Comparison of ENCODE assay signal across 33 cellular contexts in genomic region chr10:34033067-34033466, GRCh38.
"Had no signal": no experiment of that assay in that cellular context is flagged by ENCODE, and none has a peak within 500 bp of the region (broad histone marks: within the 10 kb centered on the region; RNA-seq: fewer than 3 reads in every experiment).

No MANE protein-coding gene starts in this region.

- H3K36me3 ChIP-seq: brain microvascular endothelial cell, Peyer's patch had no signal

- H3K4me3 ChIP-seq: Peyer's patch had no signal

- H3K27ac ChIP-seq: brain microvascular endothelial cell, Peyer's patch, VCaP had no signal

- H3K4me1 ChIP-seq: Peyer's patch had no signal

- H3K9me3 ChIP-seq: Peyer's patch had no signal

- DNase-seq: activated B cell treated with CpG ODN at 0.5 μM for 24 hours; activated CD4-positive, alpha-beta memory T cell treated with anti-CD3 and anti-CD28 coated beads, Interleukin-2, amount 10 ng/mL, durations not matched to agents 7 days and 5 days; activated CD4-positive, alpha-beta T cell treated with anti-CD3 and anti-CD28 coated beads for 48 hours; activated CD4-positive, CD25-positive, alpha-beta regulatory T cell treated with anti-CD3 and anti-CD28 coated beads, Interleukin-2, amount 50 U/mL, for 72 hours; activated CD8-positive, alpha-beta memory T cell treated with anti-CD3 and anti-CD28 coated beads for 24 hours; activated CD8-positive, alpha-beta memory T cell treated with anti-CD3 and anti-CD28 coated beads, Interleukin-2, amount 10 ng/mL, durations not matched to agents 7 days and 5 days; activated CD8-positive, alpha-beta memory T cell treated with anti-CD3 and anti-CD28 coated beads, Interleukin-2, amount 50 U/mL, for 48 hours; activated effector memory CD4-positive, alpha-beta T cell treated with anti-CD3 and anti-CD28 coated beads, Interleukin-2, amount 50 U/mL, for 16 hours; activated naive CD4-positive, alpha-beta T cell; activated naive CD4-positive, alpha-beta T cell treated with anti-CD3 and anti-CD28 coated beads, Interleukin-2, amount 50 U/mL, for 16 hours; activated naive CD8-positive, alpha-beta T cell treated with anti-CD3 and anti-CD28 coated beads for 36 hours; activated T-cell treated with anti-CD3 and anti-CD28 coated beads, Interleukin-2, amount 50 U/mL, for 1 hour; activated T-cell treated with anti-CD3 and anti-CD28 coated beads, Interleukin-2, amount 50 U/mL, for 72 hours; amniotic stem cell; aorta; brain microvascular endothelial cell; NCI-H1105; NCI-H1417 treated with DMSO at 0.1 percent for 48 hours; NCI-H187 treated with DMSO at 0.1 percent for 48 hours; NCI-H2081; NCI-H226; NCI-H446 treated with DMSO at 0.1 percent for 48 hours; NCI-H524; NCI-H69; Peyer's patch; Right ventricle myocardium superior; RPMI8226; SW 1271; T-helper 1 cell; T-helper 2 cell; T-helper 9 cell had no signal

- H3K27me3 ChIP-seq: brain microvascular endothelial cell, Peyer's patch had no signal

- ATAC-seq: activated CD8-positive, alpha-beta memory T cell treated with anti-CD3 and anti-CD28 coated beads, Interleukin-2, amount 10 ng/mL, durations not matched to agents 7 days and 5 days; activated T-cell treated with anti-CD3 and anti-CD28 coated beads, Interleukin-2, amount 50 U/mL, for 72 hours; activated T-helper 17 cell treated with anti-CD3 and anti-CD28 coated beads, Interleukin-2, amount 50 U/mL, for 72 hours had no signal
